Comparison of ENCODE assay signal across 15 cellular contexts in genomic region chr22:35812600-35812999, GRCh38.
DNase-seq lines count a peak whose midpoint lies in the region; ATAC-seq and TF ChIP-seq lines count a peak whose summit lies in the region.
"Had no signal": no experiment of that assay in that cellular context is flagged by ENCODE, and none has a peak within 500 bp of the region (broad histone marks: within the 10 kb centered on the region; RNA-seq: fewer than 3 reads in every experiment).

No MANE protein-coding gene starts in this region.

- H3K27me3 Mint-ChIP-seq in chondrocyte (ENCODE audit: low read depth) (no peaks in the 10 kb centered on the region), progenitor cell of endocrine pancreas (no peaks in the 10 kb centered on the region)

- H3K4me1 Mint-ChIP-seq in chondrocyte (ENCODE audit: low read depth): peaks cover 26% of the 10 kb centered on the region
- peaks cover 32% of the 10 kb centered on the region for H3K4me1 Mint-ChIP-seq in progenitor cell of endocrine pancreas (ENCODE audit: low read depth)
- H3K4me1 Mint-ChIP-seq in stimulated activated effector memory CD8-positive, alpha-beta T cell treated with anti-CD3 and anti-CD28 coated beads, Interleukin-12 subunit alpha, Interleukin-12 subunit beta, amount 100 ng/mL, for 72 hours: no peaks in the 10 kb centered on the region
- H3K4me1 Mint-ChIP-seq: CD8-positive, alpha-beta memory T cell had no signal

- H3K36me3 Mint-ChIP-seq in chondrocyte (ENCODE audit: low read depth) (peaks cover 22% of the 10 kb centered on the region), progenitor cell of endocrine pancreas (ENCODE audit: insufficient read depth) (peaks cover 26% of the 10 kb centered on the region)
- no peaks in the 10 kb centered on the region for H3K36me3 Mint-ChIP-seq in stimulated activated effector memory CD8-positive, alpha-beta T cell treated with anti-CD3 and anti-CD28 coated beads, Interleukin-12 subunit alpha, Interleukin-12 subunit beta, amount 100 ng/mL, for 72 hours

- TF ChIP-seq CTCF in chondrocyte (IDR thresholded peaks at IDR 0.05): no peak
- no peak for TF ChIP-seq CTCF in progenitor cell of endocrine pancreas (IDR thresholded peaks at IDR 0.05; ENCODE audit: unreplicated experiment)

- DNase-seq in NCI-H748 (lab: John Stamatoyannopoulos, UW; ENCODE audit: unreplicated experiment): peak; percentile 8
- DNase-seq in NCI-H748 treated with DMSO at 0.1 percent for 48 hours (lab: John Stamatoyannopoulos, UW): no peak
- peak; percentile 38 for DNase-seq in NCI-H146 (lab: John Stamatoyannopoulos, UW)
- DNase-seq in chondrocyte (ENCODE audit: low spot score): no peak
- no peak for DNase-seq in progenitor cell of endocrine pancreas (ENCODE audit: low spot score, unreplicated experiment)
- no peak for DNase-seq in stimulated activated effector memory CD8-positive, alpha-beta T cell treated with anti-CD3 and anti-CD28 coated beads, Interleukin-12 subunit alpha, Interleukin-12 subunit beta, amount 100 ng/mL, for 72 hours (ENCODE audit: low spot score in 2 of 2)
- DNase-seq: 8988T; AML-193; Caco-2; CD8-positive, alpha-beta memory T cell; DND-41; GDM1; GOT3; H9 had no signal

- ATAC-seq in stimulated activated effector memory CD8-positive, alpha-beta T cell treated with anti-CD3 and anti-CD28 coated beads, Interleukin-12 subunit alpha, Interleukin-12 subunit beta, amount 100 ng/mL, for 72 hours: no peak
- ATAC-seq in HG03521 (IDR thresholded peaks at IDR 0.05; ENCODE audit: unreplicated experiment): no peak

- H3K9me3 Mint-ChIP-seq in chondrocyte (ENCODE audit: low read depth) (peaks cover 4% of the 10 kb centered on the region), progenitor cell of endocrine pancreas (ENCODE audit: low read depth) (no peaks in the 10 kb centered on the region)
- H3K9me3 Mint-ChIP-seq in stimulated activated effector memory CD8-positive, alpha-beta T cell treated with anti-CD3 and anti-CD28 coated beads, Interleukin-12 subunit alpha, Interleukin-12 subunit beta, amount 100 ng/mL, for 72 hours: no peaks in the 10 kb centered on the region
- H3K9me3 Mint-ChIP-seq: H9 had no signal

- H3K4me3 Mint-ChIP-seq in chondrocyte (ENCODE audit: unreplicated experiment) (no peak overlapping the region), progenitor cell of endocrine pancreas (ENCODE audit: low read depth) (no peak overlapping the region)
- no peak overlapping the region for H3K4me3 Mint-ChIP-seq in stimulated activated effector memory CD8-positive, alpha-beta T cell treated with anti-CD3 and anti-CD28 coated beads, Interleukin-12 subunit alpha, Interleukin-12 subunit beta, amount 100 ng/mL, for 72 hours
- H3K4me3 Mint-ChIP-seq: CD8-positive, alpha-beta memory T cell; H9 had no signal

- H3K27ac Mint-ChIP-seq in chondrocyte (ENCODE audit: unreplicated experiment): peak overlapping the region; percentile 46
- H3K27ac Mint-ChIP-seq in progenitor cell of endocrine pancreas: peak overlapping the region; percentile 87
- H3K27ac Mint-ChIP-seq in stimulated activated effector memory CD8-positive, alpha-beta T cell treated with anti-CD3 and anti-CD28 coated beads, Interleukin-12 subunit alpha, Interleukin-12 subunit beta, amount 100 ng/mL, for 72 hours: no peak overlapping the region
- H3K27ac Mint-ChIP-seq: CD8-positive, alpha-beta memory T cell; H9 had no signal

Comparison
In these comparisons a context has a peak if more than half of its experiments do, and no peak if none do; other contexts are left out.
1. DNase-seq: peak in NCI-H748 (single experiment) and NCI-H146 (single experiment); none in NCI-H748 treated with DMSO at 0.1 percent for 48 hours (single experiment), chondrocyte (single experiment), progenitor cell of endocrine pancreas (single experiment) and stimulated activated effector memory CD8-positive, alpha-beta T cell treated with anti-CD3 and anti-CD28 coated beads, Interleukin-12 subunit alpha, Interleukin-12 subunit beta, amount 100 ng/mL, for 72 hours (0 of 2).